ENCODE assay signal across 8 cellular contexts in the genomic region with DNA sequence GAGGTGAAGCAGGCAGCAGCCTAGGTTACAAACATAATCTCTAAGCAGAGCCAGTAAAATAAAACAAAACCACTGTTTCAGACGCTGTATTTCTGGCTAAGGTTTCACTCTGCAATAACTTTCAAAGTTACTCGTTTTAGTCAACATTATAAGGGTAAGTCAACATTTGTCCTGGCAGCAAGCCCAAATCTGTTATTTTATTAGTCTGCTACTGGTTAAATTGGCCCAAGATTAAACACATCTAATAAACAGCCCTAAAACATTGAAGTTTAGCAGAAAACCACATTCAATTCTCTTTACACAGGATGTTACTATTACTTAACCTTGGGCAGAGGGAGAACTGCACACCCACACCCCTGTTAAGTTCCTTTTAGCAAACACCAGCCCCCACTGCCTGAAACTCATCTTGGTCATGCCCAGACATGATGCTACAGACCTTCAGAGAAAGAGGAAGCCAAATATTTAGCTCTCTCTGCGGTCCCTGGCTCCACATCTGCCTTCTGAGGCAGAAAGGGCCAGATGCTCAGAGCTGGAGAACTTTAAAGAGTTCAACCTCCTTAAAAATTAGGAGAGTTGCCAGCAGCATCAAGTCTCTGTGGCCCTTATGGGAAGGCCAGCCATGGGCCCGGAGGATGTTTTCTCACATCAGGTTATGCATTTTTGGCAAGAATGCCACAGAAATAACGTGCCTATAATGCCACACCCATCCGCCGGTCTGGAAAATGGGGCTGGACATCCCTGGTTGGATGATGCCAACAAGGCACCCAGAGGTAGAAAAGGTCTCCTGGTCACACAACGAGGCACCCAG. TPM values are rescaled to one million over a fixed set of nuclear protein-coding genes. Genes with fewer than 3 reads are reported as not detected.
DNase-seq lines count a peak whose midpoint lies in the region; ATAC-seq, FAIRE-seq and TF ChIP-seq lines count a peak whose summit lies in the region.

No MANE protein-coding gene starts in this region.

- H3K36me3 Mint-ChIP-seq in activated naive CD4-positive, alpha-beta T cell treated with anti-CD3 and anti-CD28 coated beads for 36 hours (ENCODE audit: low read depth) = peaks cover 9% of the 10 kb centered on the region

- peak; percentile 92 for ATAC-seq in GM19328 (IDR thresholded peaks at IDR 0.05; ENCODE audit: unreplicated experiment)
- peak; percentile 93 for ATAC-seq in HG03442 (IDR thresholded peaks at IDR 0.05; ENCODE audit: unreplicated experiment)
- peak; percentile 66 to 84 (median 74) for ATAC-seq in heart right ventricle

- 39 to 57% methylated on average over 8 of the region's 8 CpGs for WGBS in heart right ventricle, 2 donors
- WGBS in small intestine, 3 donors = 35 to 46% (median 36%) methylated on average over 8 of the region's 8 CpGs

- FAIRE-seq in small intestine (lab: Jason Lieb, UNC) = no peak

- intact Hi-C loops in activated naive CD4-positive, alpha-beta T cell treated with anti-CD3 and anti-CD28 coated beads for 36 hours (cut with micrococcal nuclease) = loop anchor here (1.0 to 10.0 kb wide), 6 partner anchors 8 to 811 kb away; partner anchors contain the start of genes ARF4 and TASOR
- intact Hi-C loops in heart right ventricle (cut with DNase I) = loop anchor here in 1 of 10 donors (5.0 kb wide), 1 partner anchor 37 kb away; no protein-coding TSS in a partner anchor

- peak overlapping the region; percentile 98 for H3K27ac Mint-ChIP-seq in activated naive CD4-positive, alpha-beta T cell treated with anti-CD3 and anti-CD28 coated beads for 36 hours

- no peaks in the 10 kb centered on the region for H3K27me3 ChIP-seq in Peyer's patch
- no peaks in the 10 kb centered on the region for H3K27me3 ChIP-seq in heart right ventricle
- no peaks in the 10 kb centered on the region for H3K27me3 ChIP-seq in small intestine (ENCODE audit: control insufficient read depth in 2 of 2, insufficient read depth in 2 of 2, low read length in 2 of 2)

- CTCF ChIA-PET in activated naive CD4-positive, alpha-beta T cell treated with anti-CD3 and anti-CD28 coated beads for 36 hours (lab: Charles Lee) = interaction anchor here (0.6 to 5.7 kb wide), 5 partner anchors 11 to 205 kb away, joined by 3 to 62 read pairs (median 4); no protein-coding TSS in a partner anchor

- H3K27ac ChIP-seq in Peyer's patch (peak overlapping the region; percentile 69 to 79 (median 69)), heart right ventricle (peak overlapping the region; percentile 14 to 87 (median 68)), small intestine (ENCODE audit: low read depth in 1 of 2, low read length in 1 of 2) (peak overlapping the region; percentile 54 to 81)

- peak overlapping the region; percentile 70 for H3K4me3 Mint-ChIP-seq in activated naive CD4-positive, alpha-beta T cell treated with anti-CD3 and anti-CD28 coated beads for 36 hours

- DNase-seq in AML-193 (lab: John Stamatoyannopoulos, UW) = peak; percentile 100
- peak in 2 of 3 donors; percentile 81 to 90 for DNase-seq in Peyer's patch
- DNase-seq in activated naive CD4-positive, alpha-beta T cell treated with anti-CD3 and anti-CD28 coated beads for 36 hours = peak; percentile 88
- peak in 1 of 2 donors; percentile 52 for DNase-seq in heart right ventricle
- DNase-seq in small intestine = peak; percentile 68
- no peak for DNase-seq in NCI-H82 treated with DMSO at 0.1 percent for 48 hours (lab: John Stamatoyannopoulos, UW; ENCODE audit: unreplicated experiment)

- peaks cover 95% of the 10 kb centered on the region for H3K4me1 Mint-ChIP-seq in activated naive CD4-positive, alpha-beta T cell treated with anti-CD3 and anti-CD28 coated beads for 36 hours (ENCODE audit: low read depth)

- H3K36me3 ChIP-seq in Peyer's patch = no peaks in the 10 kb centered on the region
- no peaks in the 10 kb centered on the region for H3K36me3 ChIP-seq in heart right ventricle
- no peaks in the 10 kb centered on the region for H3K36me3 ChIP-seq in small intestine (ENCODE audit: control insufficient read depth in 2 of 2, insufficient read depth in 2 of 2, low read length in 2 of 2)

- TF ChIP-seq CTCF in Peyer's patch (IDR thresholded peaks at IDR 0.05) (no peak), heart right ventricle (IDR thresholded peaks at IDR 0.05) (no peak)

- H3K9me3 ChIP-seq in Peyer's patch (no peaks in the 10 kb centered on the region), heart right ventricle (no peaks in the 10 kb centered on the region), small intestine (ENCODE audit: control insufficient read depth, low read depth) (no peaks in the 10 kb centered on the region)

- peak in 1 of 2 donors; percentile 25 for TF ChIP-seq POLR2A in Peyer's patch (IDR thresholded peaks at IDR 0.05)

- H3K4me3 ChIP-seq in Peyer's patch (peak overlapping the region in 1 of 4 donors; percentile 6), heart right ventricle (peak overlapping the region in 2 of 10 donors; percentile 2 to 12), small intestine (ENCODE audit: low read depth in 1 of 2, low read length in 2 of 2) (no peak overlapping the region)

- H3K4me1 ChIP-seq in Peyer's patch = peaks cover 0 to 37% (median 12%) of the 10 kb centered on the region in 4 donors
- peaks cover 12 to 99% (median 76%) of the 10 kb centered on the region in 9 donors for H3K4me1 ChIP-seq in heart right ventricle
- peaks cover 0 to 20% of the 10 kb centered on the region in 2 donors for H3K4me1 ChIP-seq in small intestine (ENCODE audit: control insufficient read depth in 2 of 2, insufficient read depth in 1 of 2, low read depth in 1 of 2, low read length in 1 of 2)

- no peaks in the 10 kb centered on the region for H3K9me3 Mint-ChIP-seq in activated naive CD4-positive, alpha-beta T cell treated with anti-CD3 and anti-CD28 coated beads for 36 hours

- no peaks in the 10 kb centered on the region for H3K27me3 Mint-ChIP-seq in activated naive CD4-positive, alpha-beta T cell treated with anti-CD3 and anti-CD28 coated beads for 36 hours (ENCODE audit: low read depth)

RNA-seq across cellular contexts. Expression of gene ARHGEF3, which starts 17.9 kb away (rescaled TPM):
- total RNA-seq in Peyer's patch (10 to 100 TPM in 1 of 4 donors, 1 to 10 TPM in 3; 4.5 to 40.4 (median 6.2) TPM), heart right ventricle (10 to 100 TPM; 12.8 to 26.1 (median 17.9) TPM)
- 10 to 100 TPM; 36.4 to 37.7 TPM for total RNA-seq in activated naive CD4-positive, alpha-beta T cell treated with anti-CD3 and anti-CD28 coated beads for 36 hours
- polyA plus RNA-seq in heart right ventricle (1 to 10 TPM; 6.6 to 7.4 TPM), small intestine (1 to 10 TPM; 1.6 to 9.0 (median 4.6) TPM)
